Comparison of ENCODE assay signal across 1 cellular context in genomic region chr3:188067932-188068331, GRCh38.
TF ChIP-seq lines count a peak whose summit lies in the region.

No MANE protein-coding gene starts in this region.

TF ChIP-seq in SK-N-SH, 30 proteins besides CTCF, POLR2A, EP300 and RAD21 (continued from another document):
- TF ChIP-seq, protein P1, sequence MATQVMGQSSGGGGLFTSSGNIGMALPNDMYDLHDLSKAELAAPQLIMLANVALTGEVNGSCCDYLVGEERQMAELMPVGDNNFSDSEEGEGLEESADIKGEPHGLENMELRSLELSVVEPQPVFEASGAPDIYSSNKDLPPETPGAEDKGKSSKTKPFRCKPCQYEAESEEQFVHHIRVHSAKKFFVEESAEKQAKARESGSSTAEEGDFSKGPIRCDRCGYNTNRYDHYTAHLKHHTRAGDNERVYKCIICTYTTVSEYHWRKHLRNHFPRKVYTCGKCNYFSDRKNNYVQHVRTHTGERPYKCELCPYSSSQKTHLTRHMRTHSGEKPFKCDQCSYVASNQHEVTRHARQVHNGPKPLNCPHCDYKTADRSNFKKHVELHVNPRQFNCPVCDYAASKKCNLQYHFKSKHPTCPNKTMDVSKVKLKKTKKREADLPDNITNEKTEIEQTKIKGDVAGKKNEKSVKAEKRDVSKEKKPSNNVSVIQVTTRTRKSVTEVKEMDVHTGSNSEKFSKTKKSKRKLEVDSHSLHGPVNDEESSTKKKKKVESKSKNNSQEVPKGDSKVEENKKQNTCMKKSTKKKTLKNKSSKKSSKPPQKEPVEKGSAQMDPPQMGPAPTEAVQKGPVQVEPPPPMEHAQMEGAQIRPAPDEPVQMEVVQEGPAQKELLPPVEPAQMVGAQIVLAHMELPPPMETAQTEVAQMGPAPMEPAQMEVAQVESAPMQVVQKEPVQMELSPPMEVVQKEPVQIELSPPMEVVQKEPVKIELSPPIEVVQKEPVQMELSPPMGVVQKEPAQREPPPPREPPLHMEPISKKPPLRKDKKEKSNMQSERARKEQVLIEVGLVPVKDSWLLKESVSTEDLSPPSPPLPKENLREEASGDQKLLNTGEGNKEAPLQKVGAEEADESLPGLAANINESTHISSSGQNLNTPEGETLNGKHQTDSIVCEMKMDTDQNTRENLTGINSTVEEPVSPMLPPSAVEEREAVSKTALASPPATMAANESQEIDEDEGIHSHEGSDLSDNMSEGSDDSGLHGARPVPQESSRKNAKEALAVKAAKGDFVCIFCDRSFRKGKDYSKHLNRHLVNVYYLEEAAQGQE (IDR thresholded peaks at IDR 0.05; ENCODE audit: low read depth, low read length) = no peak
- TF ChIP-seq TCF12 (IDR thresholded peaks at IDR 0.05) (peak; percentile 71), RFX5 (IDR thresholded peaks at IDR 0.05; ENCODE audit: low read length) (no peak)
- TF ChIP-seq, protein P2, sequence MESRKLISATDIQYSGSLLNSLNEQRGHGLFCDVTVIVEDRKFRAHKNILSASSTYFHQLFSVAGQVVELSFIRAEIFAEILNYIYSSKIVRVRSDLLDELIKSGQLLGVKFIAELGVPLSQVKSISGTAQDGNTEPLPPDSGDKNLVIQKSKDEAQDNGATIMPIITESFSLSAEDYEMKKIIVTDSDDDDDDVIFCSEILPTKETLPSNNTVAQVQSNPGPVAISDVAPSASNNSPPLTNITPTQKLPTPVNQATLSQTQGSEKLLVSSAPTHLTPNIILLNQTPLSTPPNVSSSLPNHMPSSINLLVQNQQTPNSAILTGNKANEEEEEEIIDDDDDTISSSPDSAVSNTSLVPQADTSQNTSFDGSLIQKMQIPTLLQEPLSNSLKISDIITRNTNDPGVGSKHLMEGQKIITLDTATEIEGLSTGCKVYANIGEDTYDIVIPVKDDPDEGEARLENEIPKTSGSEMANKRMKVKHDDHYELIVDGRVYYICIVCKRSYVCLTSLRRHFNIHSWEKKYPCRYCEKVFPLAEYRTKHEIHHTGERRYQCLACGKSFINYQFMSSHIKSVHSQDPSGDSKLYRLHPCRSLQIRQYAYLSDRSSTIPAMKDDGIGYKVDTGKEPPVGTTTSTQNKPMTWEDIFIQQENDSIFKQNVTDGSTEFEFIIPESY (IDR thresholded peaks at IDR 0.05; ENCODE audit: borderline replicate concordance, low read depth) = no peak
TF ChIP-seq in SK-N-SH: peak in this region for 6.
